In the genomic region with DNA sequence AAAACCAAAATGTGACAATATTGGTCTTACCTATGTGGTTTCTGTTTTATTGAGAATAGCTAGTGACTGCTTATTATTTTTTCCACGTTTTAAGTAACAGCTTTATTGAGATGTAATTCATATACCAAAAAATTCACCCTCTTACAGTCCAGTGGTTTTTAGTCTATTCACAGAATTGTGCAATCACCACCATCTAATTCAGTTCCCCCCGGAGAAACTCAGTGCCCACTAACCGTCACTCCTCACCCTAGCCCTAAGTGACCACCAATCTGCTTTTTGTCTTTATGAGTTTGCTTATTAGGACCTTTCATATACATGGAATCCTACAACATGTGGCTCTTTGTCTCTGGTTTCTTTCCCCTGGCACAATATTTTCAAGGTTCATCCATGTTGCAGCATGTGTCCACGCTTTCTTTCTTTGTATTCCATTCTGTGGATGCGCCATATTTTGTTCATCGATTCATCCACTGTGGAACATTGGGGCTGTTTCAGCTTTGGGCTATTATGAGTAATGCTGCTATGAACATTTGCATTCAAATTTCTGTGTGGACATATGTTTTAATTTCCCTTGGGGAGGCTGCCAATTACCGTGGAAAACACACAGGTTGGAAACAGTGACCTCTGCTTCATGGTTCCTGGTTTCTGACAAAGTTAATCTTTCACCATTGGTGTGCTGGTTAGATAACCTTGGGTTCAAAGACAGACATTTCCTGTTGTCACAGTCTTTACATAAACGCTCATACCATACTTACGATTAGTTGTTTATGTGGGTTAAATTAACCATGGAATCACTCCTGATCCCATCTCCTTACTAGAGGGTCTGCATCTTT, we compare ENCODE assay signal across 1 cellular context.
TF ChIP-seq lines count a peak whose summit lies in the region.

No MANE protein-coding gene starts in this region.

TF ChIP-seq in H1, 55 proteins besides CTCF, POLR2A, EP300 and RAD21:
- TF ChIP-seq CBX8 (IDR thresholded peaks at IDR 0.05; ENCODE audit: borderline replicate concordance, low read depth, low read length) (no peak), KDM5A (IDR thresholded peaks at IDR 0.05; ENCODE audit: low read length) (no peak), HDAC6 (IDR thresholded peaks at IDR 0.05; ENCODE audit: low read depth, low read length) (no peak), RNF2 (IDR thresholded peaks at IDR 0.05; ENCODE audit: borderline replicate concordance, low read depth, low read length, missing control alignments, poor library complexity, severe bottlenecking) (no peak), SRF (IDR thresholded peaks at IDR 0.05; ENCODE audit: low read depth, low read length) (no peak), CEBPB (IDR thresholded peaks at IDR 0.05; ENCODE audit: low read depth, low read length) (0 out of 2 replicates have a peak, but pooled peaks have one; percentile 7), SP4 (IDR thresholded peaks at IDR 0.05; ENCODE audit: low read length) (no peak)
- TF ChIP-seq, protein P1, sequence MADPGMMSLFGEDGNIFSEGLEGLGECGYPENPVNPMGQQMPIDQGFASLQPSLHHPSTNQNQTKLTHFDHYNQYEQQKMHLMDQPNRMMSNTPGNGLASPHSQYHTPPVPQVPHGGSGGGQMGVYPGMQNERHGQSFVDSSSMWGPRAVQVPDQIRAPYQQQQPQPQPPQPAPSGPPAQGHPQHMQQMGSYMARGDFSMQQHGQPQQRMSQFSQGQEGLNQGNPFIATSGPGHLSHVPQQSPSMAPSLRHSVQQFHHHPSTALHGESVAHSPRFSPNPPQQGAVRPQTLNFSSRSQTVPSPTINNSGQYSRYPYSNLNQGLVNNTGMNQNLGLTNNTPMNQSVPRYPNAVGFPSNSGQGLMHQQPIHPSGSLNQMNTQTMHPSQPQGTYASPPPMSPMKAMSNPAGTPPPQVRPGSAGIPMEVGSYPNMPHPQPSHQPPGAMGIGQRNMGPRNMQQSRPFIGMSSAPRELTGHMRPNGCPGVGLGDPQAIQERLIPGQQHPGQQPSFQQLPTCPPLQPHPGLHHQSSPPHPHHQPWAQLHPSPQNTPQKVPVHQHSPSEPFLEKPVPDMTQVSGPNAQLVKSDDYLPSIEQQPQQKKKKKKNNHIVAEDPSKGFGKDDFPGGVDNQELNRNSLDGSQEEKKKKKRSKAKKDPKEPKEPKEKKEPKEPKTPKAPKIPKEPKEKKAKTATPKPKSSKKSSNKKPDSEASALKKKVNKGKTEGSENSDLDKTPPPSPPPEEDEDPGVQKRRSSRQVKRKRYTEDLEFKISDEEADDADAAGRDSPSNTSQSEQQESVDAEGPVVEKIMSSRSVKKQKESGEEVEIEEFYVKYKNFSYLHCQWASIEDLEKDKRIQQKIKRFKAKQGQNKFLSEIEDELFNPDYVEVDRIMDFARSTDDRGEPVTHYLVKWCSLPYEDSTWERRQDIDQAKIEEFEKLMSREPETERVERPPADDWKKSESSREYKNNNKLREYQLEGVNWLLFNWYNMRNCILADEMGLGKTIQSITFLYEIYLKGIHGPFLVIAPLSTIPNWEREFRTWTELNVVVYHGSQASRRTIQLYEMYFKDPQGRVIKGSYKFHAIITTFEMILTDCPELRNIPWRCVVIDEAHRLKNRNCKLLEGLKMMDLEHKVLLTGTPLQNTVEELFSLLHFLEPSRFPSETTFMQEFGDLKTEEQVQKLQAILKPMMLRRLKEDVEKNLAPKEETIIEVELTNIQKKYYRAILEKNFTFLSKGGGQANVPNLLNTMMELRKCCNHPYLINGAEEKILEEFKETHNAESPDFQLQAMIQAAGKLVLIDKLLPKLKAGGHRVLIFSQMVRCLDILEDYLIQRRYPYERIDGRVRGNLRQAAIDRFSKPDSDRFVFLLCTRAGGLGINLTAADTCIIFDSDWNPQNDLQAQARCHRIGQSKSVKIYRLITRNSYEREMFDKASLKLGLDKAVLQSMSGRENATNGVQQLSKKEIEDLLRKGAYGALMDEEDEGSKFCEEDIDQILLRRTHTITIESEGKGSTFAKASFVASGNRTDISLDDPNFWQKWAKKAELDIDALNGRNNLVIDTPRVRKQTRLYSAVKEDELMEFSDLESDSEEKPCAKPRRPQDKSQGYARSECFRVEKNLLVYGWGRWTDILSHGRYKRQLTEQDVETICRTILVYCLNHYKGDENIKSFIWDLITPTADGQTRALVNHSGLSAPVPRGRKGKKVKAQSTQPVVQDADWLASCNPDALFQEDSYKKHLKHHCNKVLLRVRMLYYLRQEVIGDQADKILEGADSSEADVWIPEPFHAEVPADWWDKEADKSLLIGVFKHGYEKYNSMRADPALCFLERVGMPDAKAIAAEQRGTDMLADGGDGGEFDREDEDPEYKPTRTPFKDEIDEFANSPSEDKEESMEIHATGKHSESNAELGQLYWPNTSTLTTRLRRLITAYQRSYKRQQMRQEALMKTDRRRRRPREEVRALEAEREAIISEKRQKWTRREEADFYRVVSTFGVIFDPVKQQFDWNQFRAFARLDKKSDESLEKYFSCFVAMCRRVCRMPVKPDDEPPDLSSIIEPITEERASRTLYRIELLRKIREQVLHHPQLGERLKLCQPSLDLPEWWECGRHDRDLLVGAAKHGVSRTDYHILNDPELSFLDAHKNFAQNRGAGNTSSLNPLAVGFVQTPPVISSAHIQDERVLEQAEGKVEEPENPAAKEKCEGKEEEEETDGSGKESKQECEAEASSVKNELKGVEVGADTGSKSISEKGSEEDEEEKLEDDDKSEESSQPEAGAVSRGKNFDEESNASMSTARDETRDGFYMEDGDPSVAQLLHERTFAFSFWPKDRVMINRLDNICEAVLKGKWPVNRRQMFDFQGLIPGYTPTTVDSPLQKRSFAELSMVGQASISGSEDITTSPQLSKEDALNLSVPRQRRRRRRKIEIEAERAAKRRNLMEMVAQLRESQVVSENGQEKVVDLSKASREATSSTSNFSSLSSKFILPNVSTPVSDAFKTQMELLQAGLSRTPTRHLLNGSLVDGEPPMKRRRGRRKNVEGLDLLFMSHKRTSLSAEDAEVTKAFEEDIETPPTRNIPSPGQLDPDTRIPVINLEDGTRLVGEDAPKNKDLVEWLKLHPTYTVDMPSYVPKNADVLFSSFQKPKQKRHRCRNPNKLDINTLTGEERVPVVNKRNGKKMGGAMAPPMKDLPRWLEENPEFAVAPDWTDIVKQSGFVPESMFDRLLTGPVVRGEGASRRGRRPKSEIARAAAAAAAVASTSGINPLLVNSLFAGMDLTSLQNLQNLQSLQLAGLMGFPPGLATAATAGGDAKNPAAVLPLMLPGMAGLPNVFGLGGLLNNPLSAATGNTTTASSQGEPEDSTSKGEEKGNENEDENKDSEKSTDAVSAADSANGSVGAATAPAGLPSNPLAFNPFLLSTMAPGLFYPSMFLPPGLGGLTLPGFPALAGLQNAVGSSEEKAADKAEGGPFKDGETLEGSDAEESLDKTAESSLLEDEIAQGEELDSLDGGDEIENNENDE (IDR thresholded peaks at IDR 0.05; ENCODE audit: insufficient replicate concordance, low read length), result no peak
TF ChIP-seq in H1: peak in this region for 1.
